Comparison of ENCODE assay signal across 11 cellular contexts in genomic region chr14:60646202-60646886, GRCh38. TPM values are rescaled to one million over a fixed set of nuclear protein-coding genes. Genes with fewer than 3 reads are reported as not detected.
DNase-seq lines count a peak whose midpoint lies in the region; ATAC-seq and TF ChIP-seq lines count a peak whose summit lies in the region.
"Had no signal": no experiment of that assay in that cellular context is flagged by ENCODE, and none has a peak within 500 bp of the region (broad histone marks: within the 10 kb centered on the region; RNA-seq: fewer than 3 reads in every experiment).

No MANE protein-coding gene starts in this region.

- H3K27me3 ChIP-seq in MG63 (no peaks in the 10 kb centered on the region), neural cell (ENCODE audit: insufficient read depth, low read depth, low read length) (peaks cover 100% of the 10 kb centered on the region)

- H3K4me3 ChIP-seq in MG63 (peak overlapping the region; percentile 64), astrocyte of the cerebellum (ENCODE audit: low read depth, low read length) (peak overlapping the region; percentile 62), neural cell (ENCODE audit: low read length) (no peak overlapping the region)
- H3K4me3 ChIP-seq: lung had no signal

- H2AFZ ChIP-seq in neural cell (ENCODE audit: low read depth, low read length): no peak overlapping the region

- no peak for ATAC-seq in HG02870 (IDR thresholded peaks at IDR 0.05; ENCODE audit: unreplicated experiment)
- ATAC-seq: stimulated activated memory B cell treated with anti-CD40 and anti-IgM and Interleukin-4, amounts not matched to agents 10 μg/mL and 1 μg/mL and 100 μg/mL, for 72 hours had no signal

- no peaks in the 10 kb centered on the region for H4K20me1 ChIP-seq in neural cell (ENCODE audit: insufficient read depth)

- TF ChIP-seq EP300 in neural cell (conservative IDR thresholded peaks at IDR 0.05; ENCODE audit: poor library complexity, severe bottlenecking): no peak

- no peak overlapping the region for H3K9ac ChIP-seq in neural cell (ENCODE audit: low read length)

- no peaks in the 10 kb centered on the region for H3F3A ChIP-seq in neural cell (ENCODE audit: insufficient read depth, low read length, poor library complexity, severe bottlenecking)

- H3K4me2 ChIP-seq in neural cell (ENCODE audit: low read length): no peak overlapping the region

- in situ Hi-C loops in astrocyte of the cerebellum (cut with HindIII; ENCODE audit: low sequenced_read_pairs): loop anchor here (10.0 kb wide), 1 partner anchor 378 kb away; no protein-coding TSS in a partner anchor

- TF ChIP-seq RAD21 in neural cell (conservative IDR thresholded peaks at IDR 0.05): no peak

- H3K9me2 ChIP-seq in neural cell (ENCODE audit: insufficient read depth, low read length): no peaks in the 10 kb centered on the region

- no peak overlapping the region for H3K27ac ChIP-seq in neural cell (ENCODE audit: low read length)

- H3K79me2 ChIP-seq in neural cell (replicated peaks; ENCODE audit: insufficient read depth, low read length): no peaks in the 10 kb centered on the region

- no peak for TF ChIP-seq CTCF in GM10266 (IDR thresholded peaks at IDR 0.05; ENCODE audit: control insufficient read depth, insufficient read depth, low read depth, missing control alignments)
- TF ChIP-seq CTCF in astrocyte of the cerebellum (IDR thresholded peaks at IDR 0.05; ENCODE audit: low read depth, low read length, missing control alignments): no peak
- no peak for TF ChIP-seq CTCF in neural cell (IDR thresholded peaks at IDR 0.05; ENCODE audit: poor library complexity, severe bottlenecking)

- peak; percentile 27 for DNase-seq in GM10266 (ENCODE audit: extremely low spot score)
- no peak for DNase-seq in MG63
- no peak for DNase-seq in astrocyte of the cerebellum (ENCODE audit: low read depth)
- DNase-seq in HK-2 (ENCODE audit: unreplicated experiment): no peak
- DNase-seq in SW480 (ENCODE audit: low spot score): no peak
- DNase-seq in anterior cingulate cortex (lab: John Stamatoyannopoulos, UW): no peak
- DNase-seq: NCI-H1417 treated with DMSO at 0.1 percent for 48 hours had no signal

- H3K36me3 ChIP-seq in MG63 (peaks cover 3% of the 10 kb centered on the region; the same call in 1 of the 2 replicates), neural cell (ENCODE audit: insufficient read depth, low read length) (no peaks in the 10 kb centered on the region)

- H3K9me3 ChIP-seq in MG63: no peaks in the 10 kb centered on the region
- H3K9me3 ChIP-seq in neural cell (ENCODE audit: low read length): no peaks in the 10 kb centered on the region

TF ChIP-seq in neural cell, 6 proteins besides CTCF, POLR2A, EP300 and RAD21:
- no peak for TF ChIP-seq MXI1 (conservative IDR thresholded peaks at IDR 0.05; ENCODE audit: poor library complexity, severe bottlenecking)
- peak; percentile 4 for TF ChIP-seq POLR2AphosphoS5 (IDR thresholded peaks at IDR 0.05)

RNA-seq across cellular contexts. Expression of gene SIX1, which starts 2.9 kb away (rescaled TPM):
- 4.1 and 10.7 TPM in 2 replicates for total RNA-seq in MG63 (2014; rRNA removed; shearing (Covaris generic); ENCODE audit: low replicate concordance)
- polyA plus RNA-seq in neural cell: not detected in 2 replicates
- not detected in 2 replicates for polyA minus RNA-seq in neural cell
